In genomic region chr11:12936200-12936599, GRCh38 we compare ENCODE assay signal across 15 cellular contexts.
A peak's percentile ranks its signal among the peaks of the same experiment; 100 is the strongest.
DNase-seq lines count a peak whose midpoint lies in the region; ATAC-seq and TF ChIP-seq lines count a peak whose summit lies in the region.
"Had no signal": no experiment of that assay in that cellular context is flagged by ENCODE, and none has a peak within 500 bp of the region (broad histone marks: within the 10 kb centered on the region; RNA-seq: fewer than 3 reads in every experiment).

No MANE protein-coding gene starts in this region.

- H3K36me3 Mint-ChIP-seq in GM23338 (ENCODE audit: low read depth) (peaks cover 61% of the 10 kb centered on the region), nephron progenitor cell (ENCODE audit: low read depth) (peaks cover 56% of the 10 kb centered on the region), chondrocyte (ENCODE audit: low read depth) (peaks cover 27% of the 10 kb centered on the region)
- H3K36me3 Mint-ChIP-seq: CD4-positive, alpha-beta memory T cell had no signal

- no peak overlapping the region for H2AFZ ChIP-seq in GM23338
- H2AFZ ChIP-seq in GM23248, result no peak overlapping the region

- TF ChIP-seq POLR2A in erythroblast (IDR thresholded peaks at IDR 0.05; ENCODE audit: low read length), result no peak

- H3K27me3 ChIP-seq in GM23338 (ENCODE audit: insufficient read depth) (no peaks in the 10 kb centered on the region), GM23248 (replicated peaks; ENCODE audit: insufficient read depth) (no peaks in the 10 kb centered on the region)

- H3K9me3 Mint-ChIP-seq in GM23338, result 0 out of 3 replicates have a peak, but pooled peaks cover 3% of the 10 kb centered on the region
- peaks cover 4% of the 10 kb centered on the region for H3K9me3 Mint-ChIP-seq in nephron progenitor cell
- H3K9me3 Mint-ChIP-seq in chondrocyte (ENCODE audit: low read depth), result no peaks in the 10 kb centered on the region

- ATAC-seq in GM23338, result peak; percentile 52
- ATAC-seq in GM21381 (IDR thresholded peaks at IDR 0.05; ENCODE audit: unreplicated experiment), result no peak
- ATAC-seq: HCT116 had no signal

- H3K4me1 ChIP-seq in GM23338 (ENCODE audit: insufficient read depth), result no peaks in the 10 kb centered on the region
- 0 out of 2 replicates have a peak, but pooled peaks cover 5% of the 10 kb centered on the region for H3K4me1 ChIP-seq in GM23248 (ENCODE audit: insufficient read depth)

- H3K79me2 ChIP-seq in GM23338 (replicated peaks; ENCODE audit: insufficient read depth) (no peaks in the 10 kb centered on the region), GM23248 (ENCODE audit: insufficient read depth) (peaks cover 11% of the 10 kb centered on the region; the same call in 1 of the 2 replicates)

- no peak overlapping the region for H3K4me3 Mint-ChIP-seq in GM23338
- no peak overlapping the region for H3K4me3 Mint-ChIP-seq in nephron progenitor cell
- no peak overlapping the region for H3K4me3 Mint-ChIP-seq in chondrocyte (ENCODE audit: unreplicated experiment)
- H3K4me3 Mint-ChIP-seq: B cell; CD4-positive, alpha-beta memory T cell had no signal

- H3K27ac ChIP-seq in GM23338 (ENCODE audit: low read depth), result no peak overlapping the region
- no peak overlapping the region for H3K27ac ChIP-seq in GM23248
- H3K27ac ChIP-seq: HL-60 had no signal

- H4K20me1 ChIP-seq in GM23338 (replicated peaks; ENCODE audit: insufficient read depth) (no peaks in the 10 kb centered on the region; the same call in 1 of the 2 replicates), GM23248 (ENCODE audit: insufficient read depth) (no peaks in the 10 kb centered on the region)

- H3F3A ChIP-seq in GM23338 (replicated peaks; ENCODE audit: low read depth) (no peaks in the 10 kb centered on the region), GM23248 (ENCODE audit: insufficient read depth) (no peaks in the 10 kb centered on the region)

- H3K9me2 ChIP-seq in GM23338 (ENCODE audit: insufficient read depth) (no peaks in the 10 kb centered on the region), GM23248 (ENCODE audit: insufficient read depth) (no peaks in the 10 kb centered on the region)

- H3K36me3 ChIP-seq in GM23338 (ENCODE audit: insufficient read depth) (peaks cover 22% of the 10 kb centered on the region), GM23248 (ENCODE audit: low read depth) (peaks cover 59% of the 10 kb centered on the region)

- H3K4me2 ChIP-seq in GM23338 (no peak overlapping the region), GM23248 (ENCODE audit: unreplicated experiment) (no peak overlapping the region)

- H3K9ac ChIP-seq in GM23248, result no peak overlapping the region

- H3K4me3 ChIP-seq in GM23338, result no peak overlapping the region
- H3K4me3 ChIP-seq in GM23248, result no peak overlapping the region

- in situ Hi-C loops in GM23248 (cut with MboI), result no loop called here

- no peaks in the 10 kb centered on the region for H3K9me3 ChIP-seq in GM23248 (ENCODE audit: low read depth)

- H3K27ac Mint-ChIP-seq in GM23338 (peak overlapping the region; percentile 17), nephron progenitor cell (peak overlapping the region; percentile 86), chondrocyte (ENCODE audit: unreplicated experiment) (no peak overlapping the region)
- H3K27ac Mint-ChIP-seq: B cell; CD4-positive, alpha-beta memory T cell had no signal

- 96 to 98% methylated on average over 2 of the region's 2 CpGs for WGBS in GM23248 (ENCODE audit: low coverage in 1 of 2, low lambda C conversion rate in 2 of 2, missing lambda C conversion rate in 2 of 2), 2 experiments

- DNase-seq in GM23338 (ENCODE audit: low spot score) (no peak), amniotic epithelial cell (ENCODE audit: low read depth) (peak; percentile 62), nephron progenitor cell (no peak), chondrocyte (ENCODE audit: low spot score) (no peak), GM23248 (no peak), erythroblast (lab: John Stamatoyannopoulos, UW) (no peak)
- DNase-seq: C1 segment of cervical spinal cord; CD4-positive, alpha-beta memory T cell; DMS53; GF-D8; KG1 had no signal

- H3K4me1 Mint-ChIP-seq in GM23338, result no peaks in the 10 kb centered on the region
- no peaks in the 10 kb centered on the region for H3K4me1 Mint-ChIP-seq in nephron progenitor cell
- no peaks in the 10 kb centered on the region for H3K4me1 Mint-ChIP-seq in chondrocyte (ENCODE audit: low read depth)
- H3K4me1 Mint-ChIP-seq: B cell; CD4-positive, alpha-beta memory T cell had no signal

- TF ChIP-seq CTCF in GM23338 (conservative IDR thresholded peaks at IDR 0.05; ENCODE audit: low read depth in 2 of 2) (no peak), nephron progenitor cell (IDR thresholded peaks at IDR 0.05) (no peak), chondrocyte (IDR thresholded peaks at IDR 0.05) (no peak)

- H3K27me3 Mint-ChIP-seq in GM23338 (ENCODE audit: insufficient read depth, low read depth, poor library complexity) (peaks cover 3% of the 10 kb centered on the region), nephron progenitor cell (ENCODE audit: low read depth, poor library complexity) (no peaks in the 10 kb centered on the region), chondrocyte (ENCODE audit: low read depth) (no peaks in the 10 kb centered on the region)

TF ChIP-seq in GM23338, 12 proteins besides CTCF, POLR2A, EP300 and RAD21 (continues in another document):
- TF ChIP-seq EZH2 (IDR thresholded peaks at IDR 0.05; ENCODE audit: low read depth, unreplicated experiment), result no peak
- TF ChIP-seq STAT1 (IDR thresholded peaks at IDR 0.05; ENCODE audit: unreplicated experiment), result no peak
- no peak for TF ChIP-seq ETS1 (IDR thresholded peaks at IDR 0.05)
- no peak for TF ChIP-seq CREB1 (CRISPR knock-in tag; IDR thresholded peaks at IDR 0.05; ENCODE audit: low read depth)
- no peak for TF ChIP-seq ZNF331 (CRISPR knock-in tag; IDR thresholded peaks at IDR 0.05; ENCODE audit: low read depth)
- TF ChIP-seq ZNF462 (CRISPR knock-in tag; IDR thresholded peaks at IDR 0.05), result no peak
- TF ChIP-seq JUNB (IDR thresholded peaks at IDR 0.05; ENCODE audit: unreplicated experiment), result no peak
